ENCODE assay signal across 18 cellular contexts in the genomic region with DNA sequence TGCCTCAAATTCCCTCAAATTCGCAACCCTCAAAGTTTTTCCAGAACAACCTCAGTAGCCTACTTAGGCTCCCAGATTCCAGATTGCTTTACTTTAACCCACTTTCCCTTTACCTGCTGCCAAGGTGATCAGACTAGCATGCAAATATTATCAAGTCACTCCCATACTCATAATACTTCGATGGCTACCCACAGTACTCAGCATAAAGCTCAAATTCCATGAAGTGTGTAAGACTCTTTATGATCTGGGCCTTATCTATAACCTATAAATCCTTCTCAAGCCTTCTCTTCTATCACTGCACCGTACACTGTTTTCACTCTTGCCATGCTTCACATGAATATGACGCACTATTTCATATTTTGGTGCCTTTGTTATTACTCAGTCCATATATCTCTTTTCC.
DNase-seq lines count a peak whose midpoint lies in the region; ATAC-seq and TF ChIP-seq lines count a peak whose summit lies in the region.
"Had no signal": no experiment of that assay in that cellular context is flagged by ENCODE, and none has a peak within 500 bp of the region (broad histone marks: within the 10 kb centered on the region; RNA-seq: fewer than 3 reads in every experiment).

No MANE protein-coding gene starts in this region.

- H3K27ac Mint-ChIP-seq in activated naive CD4-positive, alpha-beta T cell treated with anti-CD3 and anti-CD28 coated beads, Interleukin-2, amount 50 U/mL, for 24 hours, result peak overlapping the region; percentile 19
- H3K27ac Mint-ChIP-seq: CD4-positive, alpha-beta memory T cell had no signal

- TF ChIP-seq CTCF in mucosa of descending colon (IDR thresholded peaks at IDR 0.05) (no peak), transverse colon (IDR thresholded peaks at IDR 0.05) (no peak)

- H3K4me1 Mint-ChIP-seq in activated naive CD4-positive, alpha-beta T cell treated with anti-CD3 and anti-CD28 coated beads, Interleukin-2, amount 50 U/mL, for 24 hours, result peaks cover 2% of the 10 kb centered on the region

- no peaks in the 10 kb centered on the region for H3K9me3 ChIP-seq in mucosa of descending colon
- H3K9me3 ChIP-seq in transverse colon, result no peaks in the 10 kb centered on the region
- H3K9me3 ChIP-seq in aorta (ENCODE audit: control insufficient read depth, low read length), result no peaks in the 10 kb centered on the region
- H3K9me3 ChIP-seq: A549 had no signal

- H3K9me3 Mint-ChIP-seq in activated naive CD4-positive, alpha-beta T cell treated with anti-CD3 and anti-CD28 coated beads, Interleukin-2, amount 50 U/mL, for 24 hours, result peaks cover 5% of the 10 kb centered on the region

- H3K36me3 Mint-ChIP-seq in activated naive CD4-positive, alpha-beta T cell treated with anti-CD3 and anti-CD28 coated beads, Interleukin-2, amount 50 U/mL, for 24 hours, result no peaks in the 10 kb centered on the region
- H3K36me3 Mint-ChIP-seq: CD4-positive, alpha-beta memory T cell had no signal

- H3K27me3 Mint-ChIP-seq in activated naive CD4-positive, alpha-beta T cell treated with anti-CD3 and anti-CD28 coated beads, Interleukin-2, amount 50 U/mL, for 24 hours, result peaks cover 5% of the 10 kb centered on the region

- H3K27me3 ChIP-seq in transverse colon (no peaks in the 10 kb centered on the region), aorta (ENCODE audit: control insufficient read depth in 1 of 2, insufficient read depth in 2 of 2, low read length in 1 of 2) (no peaks in the 10 kb centered on the region)

- TF ChIP-seq POLR2A in transverse colon (IDR thresholded peaks at IDR 0.05), result no peak

- WGBS in transverse colon (ENCODE audit: low coverage in 1 of 2), 2 donors, result 64 to 72% methylated on average over 4 of the region's 4 CpGs
- WGBS in aorta, 2 donors, result 93 to 96% methylated on average over 4 of the region's 4 CpGs

- ATAC-seq in mucosa of descending colon (peak; percentile 89), aorta (ENCODE audit: low FRiP score) (no peak)
- ATAC-seq: A549, HepG2 had no signal

- intact Hi-C loops in mucosa of descending colon (cut with DNase I, micrococcal nuclease), result no loop called here
- intact Hi-C loops in transverse colon (cut with DNase I; ENCODE audit: low total_unique reads), result loop anchor here (10.0 kb wide), 1 partner anchor 119 kb away; no protein-coding TSS in a partner anchor
- intact Hi-C loops in aorta (cut with DNase I), result loop anchor here (10.0 kb wide), 2 partner anchors 109 to 601 kb away; no protein-coding TSS in a partner anchor

- H3K4me3 ChIP-seq in mucosa of descending colon (no peak overlapping the region), transverse colon (no peak overlapping the region), aorta (ENCODE audit: low read length in 2 of 2) (no peak overlapping the region)
- H3K4me3 ChIP-seq: A549, GM23248 had no signal

- H3K36me3 ChIP-seq in mucosa of descending colon (ENCODE audit: low read depth) (no peaks in the 10 kb centered on the region), transverse colon (no peaks in the 10 kb centered on the region), aorta (ENCODE audit: control insufficient read depth in 1 of 2, insufficient read depth in 2 of 2, low read length in 1 of 2) (no peaks in the 10 kb centered on the region)

- no peak overlapping the region for H3K4me3 Mint-ChIP-seq in activated naive CD4-positive, alpha-beta T cell treated with anti-CD3 and anti-CD28 coated beads, Interleukin-2, amount 50 U/mL, for 24 hours
- H3K4me3 Mint-ChIP-seq: CD4-positive, alpha-beta memory T cell had no signal

- TF ChIP-seq EP300 in transverse colon (IDR thresholded peaks at IDR 0.05; ENCODE audit: low read depth), result no peak

- H3K27ac ChIP-seq in transverse colon (peak overlapping the region; percentile 44 to 79 (median 54)), aorta (ENCODE audit: low read depth in 1 of 2, low read length in 2 of 2) (no peak overlapping the region)
- H3K27ac ChIP-seq: 22Rv1, A549, C4-2B, GM23248 had no signal

- peaks cover 9% of the 10 kb centered on the region for H3K4me1 ChIP-seq in mucosa of descending colon (ENCODE audit: low read depth)
- peaks cover 11 to 54% (median 30%) of the 10 kb centered on the region in 4 donors for H3K4me1 ChIP-seq in transverse colon
- peaks cover 0 to 5% of the 10 kb centered on the region in 2 donors for H3K4me1 ChIP-seq in aorta (ENCODE audit: control insufficient read depth in 1 of 2, insufficient read depth in 2 of 2, low read length in 2 of 2)

- in situ Hi-C loops in transverse colon (cut with MboI; ENCODE audit: low pct_ligation_motif_present in 1 of 4, low pct_unique_long_range_greater_than_20kb in 1 of 4, low sequenced_read_pairs in 3 of 4), result no loop called here

- no peak for DNase-seq in activated naive CD4-positive, alpha-beta T cell treated with Interleukin-2 at 50 U/mL for 16 hours
- DNase-seq in mucosa of descending colon, result peak in 1 of 3 donors; percentile 18
- no peak for DNase-seq in transverse colon
- no peak for DNase-seq in NCI-H1092 treated with DMSO at 0.1 percent for 48 hours (lab: John Stamatoyannopoulos, UW)
- no peak for DNase-seq in superior temporal gyrus (ENCODE audit: extremely low spot score)
- no peak for DNase-seq in aorta
- DNase-seq: AML-193; CD4-positive, alpha-beta memory T cell; DMS153; DMS79; GDM1; GM23248; HCEC 1CT had no signal

Comparison
In these comparisons a context has a peak if more than half of its experiments do, and no peak if none do; other contexts are left out.
1. H3K27ac ChIP-seq: peak in transverse colon (4 of 4); none in aorta (0 of 2).
2. intact Hi-C loops: an anchor here in transverse colon (10.0 kb wide) and aorta (10.0 kb wide); none called in mucosa of descending colon.